In the genomic region with DNA sequence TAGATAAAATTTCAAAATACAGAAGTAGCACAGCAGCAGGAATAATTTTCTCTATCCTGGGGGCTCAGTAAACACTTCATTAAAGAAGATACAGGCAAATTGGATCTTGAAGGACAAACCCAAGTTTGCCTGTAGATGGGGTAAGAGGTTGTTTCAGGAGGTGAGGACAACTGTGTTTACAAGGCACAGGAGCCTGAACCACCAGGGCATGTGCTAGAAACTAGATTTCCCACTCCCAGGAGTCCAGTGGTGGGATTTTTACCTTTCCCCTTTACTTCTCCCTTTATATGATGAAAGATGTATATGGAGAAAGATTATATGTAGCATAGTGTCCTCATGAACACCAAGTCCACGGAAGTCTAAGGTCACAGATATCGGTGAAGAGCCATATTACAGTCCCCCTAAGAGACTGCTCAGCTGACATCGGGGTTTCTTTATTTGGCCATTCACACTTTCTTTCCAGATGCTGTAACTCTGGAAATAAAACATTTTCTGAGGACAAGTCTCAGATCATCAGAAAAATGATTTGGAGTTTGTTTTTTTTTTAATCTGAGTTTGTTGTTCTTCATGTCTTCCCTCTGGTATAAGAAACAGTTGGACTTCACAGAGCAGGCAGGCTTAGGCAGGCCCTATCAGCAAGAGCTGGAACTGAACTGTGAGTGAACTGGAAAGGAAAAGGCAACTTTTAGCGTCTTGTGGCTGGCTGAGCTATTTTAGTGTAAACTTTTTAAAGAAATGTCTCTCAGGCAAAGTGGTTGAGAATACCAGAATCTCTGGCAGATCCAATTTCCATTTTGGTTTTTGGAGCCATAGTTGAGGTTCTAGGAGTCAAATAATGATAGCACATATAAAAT, we compare ENCODE assay signal across 8 cellular contexts.
DNase-seq lines count a peak whose midpoint lies in the region; ATAC-seq lines count a peak whose summit lies in the region.

No MANE protein-coding gene starts in this region.

- DNase-seq in GDM1 (lab: John Stamatoyannopoulos, UW) (peak; percentile 25), iPS-NIHi7 (ENCODE audit: extremely low spot score) (peak; percentile 64), NCI-H345 treated with DMSO at 0.1 percent for 48 hours (lab: John Stamatoyannopoulos, UW; ENCODE audit: unreplicated experiment) (no peak), midbrain (lab: John Stamatoyannopoulos, UW) (no peak), NCI-H774 (lab: John Stamatoyannopoulos, UW) (no peak)

- no peaks in the 10 kb centered on the region for H3K9me3 Mint-ChIP-seq in activated naive CD8-positive, alpha-beta T cell (ENCODE audit: low read depth)

- H3K27me3 Mint-ChIP-seq in activated naive CD8-positive, alpha-beta T cell, result no peaks in the 10 kb centered on the region

- H3K4me1 Mint-ChIP-seq in activated naive CD8-positive, alpha-beta T cell (ENCODE audit: low read depth), result peaks cover 52% of the 10 kb centered on the region

- no peaks in the 10 kb centered on the region for H3K36me3 Mint-ChIP-seq in activated naive CD8-positive, alpha-beta T cell

- peak; percentile 48 for ATAC-seq in HG02642 (IDR thresholded peaks at IDR 0.05; ENCODE audit: poor library complexity, unreplicated experiment)
- ATAC-seq in GM19328 (IDR thresholded peaks at IDR 0.05; ENCODE audit: unreplicated experiment), result no peak

- H3K4me3 Mint-ChIP-seq in activated naive CD8-positive, alpha-beta T cell, result peak overlapping the region; percentile 58

- H3K27ac Mint-ChIP-seq in activated naive CD8-positive, alpha-beta T cell, result peak overlapping the region; percentile 100

Comparison
In these comparisons a context has a peak if more than half of its experiments do, and no peak if none do; other contexts are left out.
1. DNase-seq: peak in GDM1 (single experiment) and iPS-NIHi7 (single experiment); none in NCI-H345 treated with DMSO at 0.1 percent for 48 hours (single experiment), midbrain (single experiment) and NCI-H774 (single experiment).